Comparison of ENCODE assay signal across 23 cellular contexts in the genomic region with DNA sequence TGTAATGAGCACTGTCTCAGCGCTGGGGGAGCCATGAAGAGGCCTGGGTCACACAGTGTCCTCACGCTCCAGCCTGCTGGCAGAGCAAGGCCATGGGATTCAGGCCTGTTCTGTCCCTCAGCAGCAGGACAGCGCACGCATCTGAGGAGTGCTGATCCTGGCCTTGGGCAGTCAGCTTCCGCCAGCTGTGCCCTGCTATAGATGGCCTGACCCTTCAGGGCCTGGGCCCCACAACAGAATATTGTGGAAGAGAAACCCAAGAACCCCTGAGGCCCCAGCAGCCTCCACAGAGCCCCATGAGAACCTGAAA.
DNase-seq lines count a peak whose midpoint lies in the region; ATAC-seq and TF ChIP-seq lines count a peak whose summit lies in the region.
"Had no signal": no experiment of that assay in that cellular context is flagged by ENCODE, and none has a peak within 500 bp of the region (broad histone marks: within the 10 kb centered on the region; RNA-seq: fewer than 3 reads in every experiment).

No MANE protein-coding gene starts in this region.

- H3K9ac ChIP-seq in mesendoderm (ENCODE audit: low read length) = no peak overlapping the region
- H3K9ac ChIP-seq: KMS-11 had no signal

- H3K4me3 ChIP-seq in mesendoderm (ENCODE audit: low read length) (no peak overlapping the region), A673 (ENCODE audit: low read depth, low read length, poor library complexity, severe bottlenecking) (no peak overlapping the region)
- H3K4me3 ChIP-seq: GM12878, MG63 had no signal

- peaks cover 2% of the 10 kb centered on the region for H3K4me1 Mint-ChIP-seq in activated naive CD8-positive, alpha-beta T cell (ENCODE audit: low read depth)
- peaks cover 26% of the 10 kb centered on the region for H3K4me1 Mint-ChIP-seq in activated naive CD8-positive, alpha-beta T cell treated with anti-CD3 and anti-CD28 coated beads for 36 hours
- H3K4me1 Mint-ChIP-seq in MCF 10A (ENCODE audit: insufficient read depth, unreplicated experiment) = peaks cover 35% of the 10 kb centered on the region
- peaks cover 12% of the 10 kb centered on the region for H3K4me1 Mint-ChIP-seq in activated CD8-positive, alpha-beta T cell treated with anti-CD3 and anti-CD28 coated beads for 36 hours (ENCODE audit: low read depth)

- no peak overlapping the region for H3K4me2 ChIP-seq in mesendoderm (ENCODE audit: low read length)
- H3K4me2 ChIP-seq: KMS-11 had no signal

- no peaks in the 10 kb centered on the region for H3K9me3 ChIP-seq in A673 (ENCODE audit: low read depth, low read length, poor library complexity, severe bottlenecking)
- H3K9me3 ChIP-seq: MG63 had no signal

- POLR2A ChIA-PET in MCF 10A (lab: Yijun Ruan, JAX) = no interaction called here
- POLR2A ChIA-PET in A673 (lab: Charles Lee; ENCODE audit: low non-redundant PET) = no interaction called here
- POLR2A ChIA-PET in activated CD8-positive, alpha-beta T cell treated with anti-CD3 and anti-CD28 coated beads for 36 hours (lab: Charles Lee) = no interaction called here

- no peak overlapping the region for H3K27ac ChIP-seq in mesendoderm (ENCODE audit: low read depth, low read length)
- H3K27ac ChIP-seq in A673 (ENCODE audit: low read depth, low read length, poor library complexity, severe bottlenecking) = no peak overlapping the region
- H3K27ac ChIP-seq: KMS-11 had no signal

- CTCF ChIA-PET in MCF 10A (lab: Yijun Ruan, JAX) (interaction anchor here (0.6 kb wide), 2 partner anchors 167 to 591 kb away, joined by 3 to 6 read pairs; no protein-coding TSS in a partner anchor), A673 (lab: Charles Lee) (no interaction called here)
- CTCF ChIA-PET in activated CD8-positive, alpha-beta T cell treated with anti-CD3 and anti-CD28 coated beads for 36 hours (lab: Charles Lee) = no interaction called here

- no peak overlapping the region for H2BK120ac ChIP-seq in mesendoderm (ENCODE audit: low read depth, low read length)

- peak overlapping the region; percentile 5 for H3K56ac ChIP-seq in mesendoderm (ENCODE audit: low read length)

- H3K36me3 Mint-ChIP-seq in activated naive CD8-positive, alpha-beta T cell = no peaks in the 10 kb centered on the region
- no peaks in the 10 kb centered on the region for H3K36me3 Mint-ChIP-seq in activated naive CD8-positive, alpha-beta T cell treated with anti-CD3 and anti-CD28 coated beads for 36 hours
- peaks cover 10% of the 10 kb centered on the region for H3K36me3 Mint-ChIP-seq in MCF 10A (ENCODE audit: insufficient read depth, unreplicated experiment)
- H3K36me3 Mint-ChIP-seq in activated CD8-positive, alpha-beta T cell treated with anti-CD3 and anti-CD28 coated beads for 36 hours (ENCODE audit: low read depth) = no peaks in the 10 kb centered on the region
- H3K36me3 Mint-ChIP-seq: CD8-positive, alpha-beta T cell had no signal

- no peak overlapping the region for H2BK15ac ChIP-seq in mesendoderm (replicated peaks; ENCODE audit: low read depth)

- H3K27ac Mint-ChIP-seq in activated naive CD8-positive, alpha-beta T cell = peak overlapping the region; percentile 28
- H3K27ac Mint-ChIP-seq in activated naive CD8-positive, alpha-beta T cell treated with anti-CD3 and anti-CD28 coated beads for 36 hours = no peak overlapping the region
- H3K27ac Mint-ChIP-seq in MCF 10A (ENCODE audit: low read depth, unreplicated experiment) = peak overlapping the region; percentile 84
- H3K27ac Mint-ChIP-seq in activated CD8-positive, alpha-beta T cell treated with anti-CD3 and anti-CD28 coated beads for 36 hours = no peak overlapping the region
- H3K27ac Mint-ChIP-seq: HFFc6 had no signal

- no peaks in the 10 kb centered on the region for H3K9me3 Mint-ChIP-seq in activated naive CD8-positive, alpha-beta T cell (ENCODE audit: low read depth)
- no peaks in the 10 kb centered on the region for H3K9me3 Mint-ChIP-seq in activated naive CD8-positive, alpha-beta T cell treated with anti-CD3 and anti-CD28 coated beads for 36 hours
- peaks cover 7% of the 10 kb centered on the region for H3K9me3 Mint-ChIP-seq in MCF 10A (ENCODE audit: unreplicated experiment)
- H3K9me3 Mint-ChIP-seq in activated CD8-positive, alpha-beta T cell treated with anti-CD3 and anti-CD28 coated beads for 36 hours = no peaks in the 10 kb centered on the region
- H3K9me3 Mint-ChIP-seq: CD8-positive, alpha-beta T cell; HFFc6 had no signal

- H3K18ac ChIP-seq in mesendoderm (ENCODE audit: low read length) = no peak overlapping the region

- BruUV-seq in MCF 10A (replicated peaks; lab: Mats Ljungman, UMichigan) (no TSS peak), A673 (replicated peaks; lab: Mats Ljungman, UMichigan) (no TSS peak)

- H3K36me3 ChIP-seq in mesendoderm (ENCODE audit: control insufficient read depth, insufficient read depth, low read length) (no peaks in the 10 kb centered on the region), A673 (ENCODE audit: insufficient read depth, low read length, poor library complexity, severe bottlenecking) (no peaks in the 10 kb centered on the region)
- H3K36me3 ChIP-seq: MG63 had no signal

- no peak overlapping the region for H3K4ac ChIP-seq in mesendoderm (ENCODE audit: low read depth, low read length)

- H4K5ac ChIP-seq in mesendoderm (ENCODE audit: low read length) = no peak overlapping the region

- H3K79me1 ChIP-seq in mesendoderm (ENCODE audit: low read length) = no peaks in the 10 kb centered on the region

- no peak for DNase-seq in activated naive CD8-positive, alpha-beta T cell treated with anti-CD3 and anti-CD28 coated beads for 36 hours
- DNase-seq in MCF 10A (ENCODE audit: unreplicated experiment) = no peak
- no peak for DNase-seq in mesendoderm
- no peak for DNase-seq in stimulated activated CD4-positive, alpha-beta T cell treated with anti-CD3 and anti-CD28 coated beads, Interleukin-2, amount 100 ng/mL, for 48 hours
- no peak for DNase-seq in A673 (ENCODE audit: low spot score)
- DNase-seq in activated CD8-positive, alpha-beta T cell treated with anti-CD3 and anti-CD28 coated beads for 36 hours = no peak
- DNase-seq: Calu3; CD8-positive, alpha-beta T cell; DMS53; EL; HFFc6; MG63; NCI-H1048; NCI-H1436; NCI-H1930; NCI-H226; NCI-H82; OCI-M1; SIG-M5 had no signal

- H2BK5ac ChIP-seq in mesendoderm (ENCODE audit: low read length) = no peak overlapping the region

- TF ChIP-seq CTCF in MCF 10A (IDR thresholded peaks at IDR 0.05; ENCODE audit: unreplicated experiment) = no peak
- no peak for TF ChIP-seq CTCF in A673 (conservative IDR thresholded peaks at IDR 0.05; ENCODE audit: low read depth, low read length)
- no peak for TF ChIP-seq CTCF in activated CD8-positive, alpha-beta T cell treated with anti-CD3 and anti-CD28 coated beads for 36 hours (IDR thresholded peaks at IDR 0.05)

- H3K4me1 ChIP-seq in mesendoderm (ENCODE audit: control insufficient read depth, low read depth, low read length) (peaks cover 6% of the 10 kb centered on the region), A673 (ENCODE audit: insufficient read depth, low read length, poor library complexity, severe bottlenecking) (no peaks in the 10 kb centered on the region)

- no CpG with 5 or more reads among the region's 5 CpGs for WGBS in mesendoderm (ENCODE audit: extremely low coverage, insufficient coverage, low lambda C conversion rate)

- intact Hi-C loops in MCF 10A (cut with micrococcal nuclease) = no loop called here
- intact Hi-C loops in A673 (cut with micrococcal nuclease; ENCODE audit: unreplicated experiment) = no loop called here
- intact Hi-C loops in activated CD8-positive, alpha-beta T cell treated with anti-CD3 and anti-CD28 coated beads for 36 hours (cut with micrococcal nuclease) = no loop called here

- H2AK5ac ChIP-seq in mesendoderm (ENCODE audit: low read length) = no peak overlapping the region

- H3K27me3 Mint-ChIP-seq in activated naive CD8-positive, alpha-beta T cell = no peaks in the 10 kb centered on the region
- no peaks in the 10 kb centered on the region for H3K27me3 Mint-ChIP-seq in activated naive CD8-positive, alpha-beta T cell treated with anti-CD3 and anti-CD28 coated beads for 36 hours
- no peaks in the 10 kb centered on the region for H3K27me3 Mint-ChIP-seq in MCF 10A (ENCODE audit: insufficient read depth, unreplicated experiment)
- H3K27me3 Mint-ChIP-seq in activated CD8-positive, alpha-beta T cell treated with anti-CD3 and anti-CD28 coated beads for 36 hours = no peaks in the 10 kb centered on the region

- ATAC-seq in GM18861 (IDR thresholded peaks at IDR 0.05; ENCODE audit: unreplicated experiment) = no peak
- no peak for ATAC-seq in activated CD8-positive, alpha-beta T cell treated with anti-CD3 and anti-CD28 coated beads for 36 hours
- ATAC-seq: CD8-positive, alpha-beta T cell; GM12878 had no signal

- no peak overlapping the region for H3K23ac ChIP-seq in mesendoderm (ENCODE audit: low read length)

- H3K4me3 Mint-ChIP-seq in activated naive CD8-positive, alpha-beta T cell = no peak overlapping the region
- H3K4me3 Mint-ChIP-seq in activated naive CD8-positive, alpha-beta T cell treated with anti-CD3 and anti-CD28 coated beads for 36 hours = no peak overlapping the region
- no peak overlapping the region for H3K4me3 Mint-ChIP-seq in MCF 10A (ENCODE audit: unreplicated experiment)
- H3K4me3 Mint-ChIP-seq in activated CD8-positive, alpha-beta T cell treated with anti-CD3 and anti-CD28 coated beads for 36 hours = no peak overlapping the region
- H3K4me3 Mint-ChIP-seq: HFFc6 had no signal

- no peaks in the 10 kb centered on the region for H3K79me2 ChIP-seq in mesendoderm (ENCODE audit: control insufficient read depth, insufficient read depth, low read length)

- H3K27me3 ChIP-seq in mesendoderm (ENCODE audit: insufficient read depth, low read length, poor library complexity) (no peaks in the 10 kb centered on the region), A673 (replicated peaks; ENCODE audit: insufficient read depth, low read depth, low read length, poor library complexity) (no peaks in the 10 kb centered on the region)
- H3K27me3 ChIP-seq: MG63 had no signal

- no peak overlapping the region for H4K8ac ChIP-seq in mesendoderm (ENCODE audit: low read depth, low read length)

Comparison
In these comparisons a context has a peak if more than half of its experiments do, and no peak if none do; other contexts are left out.
1. H3K27ac Mint-ChIP-seq: peak in activated naive CD8-positive, alpha-beta T cell (single experiment) and MCF 10A (single experiment); none in activated naive CD8-positive, alpha-beta T cell treated with anti-CD3 and anti-CD28 coated beads for 36 hours (single experiment) and activated CD8-positive, alpha-beta T cell treated with anti-CD3 and anti-CD28 coated beads for 36 hours (single experiment).